ENCODE assay signal across 7 cellular contexts in the genomic region with DNA sequence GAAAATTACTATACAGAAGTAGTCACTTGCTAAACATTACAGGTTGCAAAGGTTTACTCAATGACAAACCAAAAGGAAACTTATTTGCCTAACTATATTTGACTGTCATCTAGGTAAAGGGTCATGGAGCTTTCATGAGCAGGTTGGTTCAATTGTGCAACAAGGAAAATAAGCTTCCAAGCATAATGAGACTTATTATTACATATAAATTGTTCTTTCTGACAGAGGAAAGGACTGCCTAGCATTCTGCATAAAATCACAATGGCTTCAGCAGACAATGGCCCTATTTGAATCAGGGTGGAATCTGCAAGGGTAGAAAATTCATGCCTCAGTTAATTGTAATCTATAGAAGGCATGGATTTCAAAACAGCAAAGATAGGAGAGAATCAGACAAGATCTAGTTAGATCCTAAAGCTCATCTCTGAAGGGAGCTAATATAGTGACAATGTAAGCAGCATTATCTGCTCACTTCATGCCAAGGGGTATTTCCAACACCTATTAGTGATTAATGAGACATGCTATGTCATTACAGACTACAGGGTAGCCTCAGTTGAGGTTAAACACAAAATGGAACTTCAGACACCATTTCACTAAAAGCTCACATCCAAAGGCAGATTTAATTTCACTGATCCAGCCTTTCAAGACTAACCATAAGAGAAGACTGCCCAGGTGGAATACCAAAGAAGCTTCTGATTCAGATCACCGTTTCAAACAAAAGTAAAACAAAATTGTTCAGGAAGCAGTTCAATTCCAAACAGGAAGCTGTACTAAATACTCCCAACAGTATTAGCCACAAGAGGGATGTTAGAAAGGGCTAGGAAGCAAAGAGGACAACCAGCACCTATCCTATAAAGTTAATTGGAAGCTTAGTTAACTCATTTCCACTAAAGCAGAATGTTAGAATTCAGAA. TPM values are rescaled to one million over a fixed set of nuclear protein-coding genes. Genes with fewer than 3 reads are reported as not detected.
DNase-seq lines count a peak whose midpoint lies in the region; ATAC-seq and TF ChIP-seq lines count a peak whose summit lies in the region.

No MANE protein-coding gene starts in this region.

- ATAC-seq in GM18907 (IDR thresholded peaks at IDR 0.05; ENCODE audit: unreplicated experiment) (peak; percentile 72), HG03432 (IDR thresholded peaks at IDR 0.05; ENCODE audit: unreplicated experiment) (peak; percentile 66), gastrocnemius medialis (no peak), gastroesophageal sphincter (no peak)

- H3K27ac ChIP-seq in gastrocnemius medialis: peak overlapping the region in 3 of 4 donors; percentile 3 to 60 (median 46)
- H3K27ac ChIP-seq in gastroesophageal sphincter: no peak overlapping the region

- no peak for TF ChIP-seq CTCF in gastrocnemius medialis (IDR thresholded peaks at IDR 0.05 in 4 of 5, conservative IDR thresholded peaks at IDR 0.05 in 1 of 5)
- TF ChIP-seq CTCF in gastroesophageal sphincter (IDR thresholded peaks at IDR 0.05): no peak

- 10 to 27% methylated on average over 1 of the region's 1 CpG for WGBS in gastroesophageal sphincter (ENCODE audit: low coverage in 1 of 2), 2 donors

- H3K9me3 ChIP-seq in endocrine pancreas (ENCODE audit: control insufficient read depth, low read length) (no peaks in the 10 kb centered on the region), gastrocnemius medialis (no peaks in the 10 kb centered on the region), gastroesophageal sphincter (no peaks in the 10 kb centered on the region)

- H3K4me1 ChIP-seq in endocrine pancreas (ENCODE audit: control insufficient read depth, insufficient read depth, low read length): peaks cover 21% of the 10 kb centered on the region
- H3K4me1 ChIP-seq in gastrocnemius medialis: peaks cover 27 to 29% of the 10 kb centered on the region in 2 donors
- H3K4me1 ChIP-seq in gastroesophageal sphincter: peaks cover 0 to 60% (median 5%) of the 10 kb centered on the region in 3 donors

- in situ Hi-C loops in gastrocnemius medialis (cut with MboI; ENCODE audit: low sequenced_read_pairs in 4 of 4): no loop called here

- no peak overlapping the region for H3K9ac ChIP-seq in endocrine pancreas (ENCODE audit: control insufficient read depth, insufficient read depth, low read length)

- H3K36me3 ChIP-seq in endocrine pancreas (ENCODE audit: control insufficient read depth, insufficient read depth, low read length): peaks cover 2% of the 10 kb centered on the region
- H3K36me3 ChIP-seq in gastrocnemius medialis: no peaks in the 10 kb centered on the region
- peaks cover 0 to 19% of the 10 kb centered on the region in 2 donors for H3K36me3 ChIP-seq in gastroesophageal sphincter

- TF ChIP-seq POLR2A in gastrocnemius medialis (IDR thresholded peaks at IDR 0.05) (no peak), gastroesophageal sphincter (IDR thresholded peaks at IDR 0.05) (no peak)

- H3K4me3 ChIP-seq in endocrine pancreas (ENCODE audit: control insufficient read depth, insufficient read depth, low read length) (peak overlapping the region; percentile 66), gastrocnemius medialis (no peak overlapping the region), gastroesophageal sphincter (no peak overlapping the region)

- no peak for TF ChIP-seq EP300 in gastroesophageal sphincter (IDR thresholded peaks at IDR 0.05)

- H3K27me3 ChIP-seq in endocrine pancreas (ENCODE audit: control insufficient read depth, insufficient read depth, low read length) (no peaks in the 10 kb centered on the region), gastrocnemius medialis (no peaks in the 10 kb centered on the region), gastroesophageal sphincter (no peaks in the 10 kb centered on the region)

- DNase-seq in gastrocnemius medialis: no peak
- no peak for DNase-seq in MV-4-11 (lab: John Stamatoyannopoulos, UW)
- DNase-seq in cortex of kidney (lab: John Stamatoyannopoulos, UW): no peak

- intact Hi-C loops in gastrocnemius medialis (cut with DNase I; ENCODE audit: low total_unique reads): loop anchor here (5.0 kb wide), 1 partner anchor 37 kb away; no protein-coding TSS in a partner anchor

RNA-seq across cellular contexts. Expression of a gene that starts 8.5 kb away (rescaled TPM):
- total RNA-seq in gastrocnemius medialis (10 to 100 TPM; 39.1 to 61.4 (median 54.4) TPM), gastroesophageal sphincter (100 to 1,000 TPM in 3 of 4 donors, 10 to 100 TPM in 1; 86.3 to 134 (median 104) TPM)

RNA-seq across cellular contexts. Expression of a gene that starts 39.6 kb away (rescaled TPM):
- total RNA-seq in gastrocnemius medialis: 10 to 100 TPM; 12.6 to 39.7 (median 23.3) TPM
- 10 to 100 TPM; 22.3 to 32.5 (median 29.8) TPM for total RNA-seq in gastroesophageal sphincter

Comparison
In these comparisons a context has a peak if more than half of its experiments do, and no peak if none do; other contexts are left out.
1. ATAC-seq: peak in GM18907 (single experiment) and HG03432 (single experiment); none in gastrocnemius medialis (0 of 2) and gastroesophageal sphincter (single experiment).
2. H3K27ac ChIP-seq: peak in gastrocnemius medialis (3 of 4); none in gastroesophageal sphincter (0 of 4).